8 cellular contexts compared by ENCODE assay signal in the genomic region with DNA sequence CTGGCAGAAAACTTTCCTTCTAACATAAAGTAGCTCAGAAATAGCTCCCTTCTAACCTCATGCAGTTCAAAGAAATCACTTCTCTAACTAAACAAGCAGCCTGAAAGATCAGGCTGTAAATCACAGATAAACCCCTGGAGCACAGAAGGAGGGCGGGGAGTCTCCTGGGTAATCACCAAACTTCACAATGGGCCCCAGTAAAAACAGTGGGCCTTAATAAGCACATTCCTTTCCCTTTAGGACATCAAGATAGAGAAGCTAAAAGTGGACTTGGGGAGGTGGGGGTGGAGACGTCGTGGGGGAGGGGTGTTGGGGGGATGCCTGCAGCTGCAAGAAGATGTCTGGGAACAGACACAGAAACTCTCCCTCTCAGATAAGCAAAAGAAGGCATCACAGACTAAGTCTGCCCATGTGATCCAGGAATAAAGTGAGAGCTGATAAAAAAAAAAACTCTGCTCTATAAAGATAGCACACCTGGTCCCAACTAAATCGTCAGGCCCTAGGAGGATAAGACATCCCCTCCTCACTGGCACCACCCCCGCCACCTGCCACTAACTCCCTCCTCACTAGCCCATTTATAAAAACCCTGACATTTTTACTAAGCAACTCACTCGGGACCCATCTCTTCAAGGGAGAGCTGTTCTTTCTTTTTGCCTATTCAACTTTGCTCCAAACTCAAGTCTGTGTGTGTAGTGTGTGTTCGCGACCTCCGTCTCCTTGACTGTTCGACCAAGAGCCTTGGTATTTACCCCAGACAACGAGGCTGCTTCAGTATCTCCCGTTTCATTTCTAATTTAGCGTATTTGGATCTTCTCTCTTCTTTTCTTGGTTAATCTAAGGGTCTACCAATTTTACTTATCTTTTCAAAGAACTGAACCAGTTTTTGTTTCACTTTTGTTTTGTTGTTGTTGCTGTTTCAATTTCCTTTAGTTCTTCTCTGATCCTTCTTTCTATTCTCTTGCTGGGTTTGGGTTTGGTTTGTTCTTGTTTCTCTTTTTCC. TPM values are rescaled to one million over a fixed set of nuclear protein-coding genes. Genes with fewer than 3 reads are reported as not detected.
DNase-seq lines count a peak whose midpoint lies in the region; ATAC-seq and TF ChIP-seq lines count a peak whose summit lies in the region.

No MANE protein-coding gene starts in this region.

- no peak overlapping the region for H3K27ac Mint-ChIP-seq in WTC11

- H3K4me3 Mint-ChIP-seq in WTC11: no peak overlapping the region

- peaks cover 16% of the 10 kb centered on the region for H3K9me3 Mint-ChIP-seq in WTC11

- peak; percentile 77 for DNase-seq in Daoy (ENCODE audit: low read depth)
- DNase-seq in WTC11 (ENCODE audit: low spot score): peak; percentile 50
- DNase-seq in fibroblast of the conjunctiva (ENCODE audit: low read depth): peak; percentile 85
- DNase-seq in omental fat pad (ENCODE audit: low spot score): no peak
- DNase-seq in HuH-7.5 (ENCODE audit: low spot score): no peak
- no peak for DNase-seq in SIG-M5 treated with dmso at 0.1 percent for 504 hours (lab: John Stamatoyannopoulos, UW; ENCODE audit: unreplicated experiment)

- CTCF ChIA-PET in WTC11 (lab: Charles Lee): interaction anchor here (0.6 kb wide), 1 partner anchor 736 kb away, joined by 3 read pairs; no protein-coding TSS in a partner anchor

- peaks cover 8% of the 10 kb centered on the region for H3K27me3 Mint-ChIP-seq in WTC11 (ENCODE audit: low read depth)

- peaks cover 36% of the 10 kb centered on the region for H3K4me1 Mint-ChIP-seq in WTC11

- peaks cover 6% of the 10 kb centered on the region; the same call in 1 of the 2 replicates for H3K36me3 Mint-ChIP-seq in WTC11

- ATAC-seq in HG02759 (IDR thresholded peaks at IDR 0.05; ENCODE audit: unreplicated experiment) (peak; percentile 38), WTC11 (peak; percentile 85), omental fat pad (ENCODE audit: low FRiP score) (peak; percentile 68), HG02852 (IDR thresholded peaks at IDR 0.05; ENCODE audit: unreplicated experiment) (no peak)

- TF ChIP-seq CTCF in WTC11 (IDR thresholded peaks at IDR 0.05): no peak
- no peak for TF ChIP-seq CTCF in omental fat pad (IDR thresholded peaks at IDR 0.05)

- POLR2A ChIA-PET in WTC11 (lab: Charles Lee): no interaction called here

TF ChIP-seq in WTC11, 78 proteins besides CTCF, POLR2A, EP300 and RAD21 (continues in another document):
- TF ChIP-seq NFE2L1 (CRISPR knock-in tag; IDR thresholded peaks at IDR 0.05) (no peak), TP53 (CRISPR knock-in tag; IDR thresholded peaks at IDR 0.05) (no peak), SP1 (CRISPR knock-in tag; conservative IDR thresholded peaks at IDR 0.05) (no peak), TEAD4 (CRISPR knock-in tag; IDR thresholded peaks at IDR 0.05) (no peak), MXD4 (CRISPR knock-in tag; IDR thresholded peaks at IDR 0.05; ENCODE audit: borderline replicate concordance) (no peak), JAZF1 (CRISPR knock-in tag; IDR thresholded peaks at IDR 0.05) (no peak), ETV6 (CRISPR knock-in tag; IDR thresholded peaks at IDR 0.05) (no peak), SMAD3 (CRISPR knock-in tag; IDR thresholded peaks at IDR 0.05; ENCODE audit: borderline replicate concordance) (no peak), IRF2 (CRISPR knock-in tag; IDR thresholded peaks at IDR 0.05; ENCODE audit: borderline replicate concordance, low read depth) (no peak), CREB1 (CRISPR knock-in tag; IDR thresholded peaks at IDR 0.05) (no peak), ZNF396 (CRISPR knock-in tag; IDR thresholded peaks at IDR 0.05; ENCODE audit: borderline replicate concordance) (no peak), GABPB1 (CRISPR knock-in tag; IDR thresholded peaks at IDR 0.05) (no peak), SOX15 (CRISPR knock-in tag; IDR thresholded peaks at IDR 0.05) (no peak)
- TF ChIP-seq, protein P1, sequence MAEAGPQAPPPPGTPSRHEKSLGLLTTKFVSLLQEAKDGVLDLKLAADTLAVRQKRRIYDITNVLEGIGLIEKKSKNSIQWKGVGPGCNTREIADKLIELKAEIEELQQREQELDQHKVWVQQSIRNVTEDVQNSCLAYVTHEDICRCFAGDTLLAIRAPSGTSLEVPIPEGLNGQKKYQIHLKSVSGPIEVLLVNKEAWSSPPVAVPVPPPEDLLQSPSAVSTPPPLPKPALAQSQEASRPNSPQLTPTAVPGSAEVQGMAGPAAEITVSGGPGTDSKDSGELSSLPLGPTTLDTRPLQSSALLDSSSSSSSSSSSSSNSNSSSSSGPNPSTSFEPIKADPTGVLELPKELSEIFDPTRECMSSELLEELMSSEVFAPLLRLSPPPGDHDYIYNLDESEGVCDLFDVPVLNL (CRISPR knock-in tag; IDR thresholded peaks at IDR 0.05; ENCODE audit: borderline replicate concordance, low read depth): no peak
- TF ChIP-seq, protein P2, sequence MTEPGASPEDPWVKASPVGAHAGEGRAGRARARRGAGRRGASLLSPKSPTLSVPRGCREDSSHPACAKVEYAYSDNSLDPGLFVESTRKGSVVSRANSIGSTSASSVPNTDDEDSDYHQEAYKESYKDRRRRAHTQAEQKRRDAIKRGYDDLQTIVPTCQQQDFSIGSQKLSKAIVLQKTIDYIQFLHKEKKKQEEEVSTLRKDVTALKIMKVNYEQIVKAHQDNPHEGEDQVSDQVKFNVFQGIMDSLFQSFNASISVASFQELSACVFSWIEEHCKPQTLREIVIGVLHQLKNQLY (CRISPR knock-in tag; IDR thresholded peaks at IDR 0.05): no peak
- TF ChIP-seq, protein P3, sequence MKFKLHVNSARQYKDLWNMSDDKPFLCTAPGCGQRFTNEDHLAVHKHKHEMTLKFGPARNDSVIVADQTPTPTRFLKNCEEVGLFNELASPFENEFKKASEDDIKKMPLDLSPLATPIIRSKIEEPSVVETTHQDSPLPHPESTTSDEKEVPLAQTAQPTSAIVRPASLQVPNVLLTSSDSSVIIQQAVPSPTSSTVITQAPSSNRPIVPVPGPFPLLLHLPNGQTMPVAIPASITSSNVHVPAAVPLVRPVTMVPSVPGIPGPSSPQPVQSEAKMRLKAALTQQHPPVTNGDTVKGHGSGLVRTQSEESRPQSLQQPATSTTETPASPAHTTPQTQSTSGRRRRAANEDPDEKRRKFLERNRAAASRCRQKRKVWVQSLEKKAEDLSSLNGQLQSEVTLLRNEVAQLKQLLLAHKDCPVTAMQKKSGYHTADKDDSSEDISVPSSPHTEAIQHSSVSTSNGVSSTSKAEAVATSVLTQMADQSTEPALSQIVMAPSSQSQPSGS (CRISPR knock-in tag; IDR thresholded peaks at IDR 0.05; ENCODE audit: borderline replicate concordance, low read depth): no peak
- TF ChIP-seq, protein P4, sequence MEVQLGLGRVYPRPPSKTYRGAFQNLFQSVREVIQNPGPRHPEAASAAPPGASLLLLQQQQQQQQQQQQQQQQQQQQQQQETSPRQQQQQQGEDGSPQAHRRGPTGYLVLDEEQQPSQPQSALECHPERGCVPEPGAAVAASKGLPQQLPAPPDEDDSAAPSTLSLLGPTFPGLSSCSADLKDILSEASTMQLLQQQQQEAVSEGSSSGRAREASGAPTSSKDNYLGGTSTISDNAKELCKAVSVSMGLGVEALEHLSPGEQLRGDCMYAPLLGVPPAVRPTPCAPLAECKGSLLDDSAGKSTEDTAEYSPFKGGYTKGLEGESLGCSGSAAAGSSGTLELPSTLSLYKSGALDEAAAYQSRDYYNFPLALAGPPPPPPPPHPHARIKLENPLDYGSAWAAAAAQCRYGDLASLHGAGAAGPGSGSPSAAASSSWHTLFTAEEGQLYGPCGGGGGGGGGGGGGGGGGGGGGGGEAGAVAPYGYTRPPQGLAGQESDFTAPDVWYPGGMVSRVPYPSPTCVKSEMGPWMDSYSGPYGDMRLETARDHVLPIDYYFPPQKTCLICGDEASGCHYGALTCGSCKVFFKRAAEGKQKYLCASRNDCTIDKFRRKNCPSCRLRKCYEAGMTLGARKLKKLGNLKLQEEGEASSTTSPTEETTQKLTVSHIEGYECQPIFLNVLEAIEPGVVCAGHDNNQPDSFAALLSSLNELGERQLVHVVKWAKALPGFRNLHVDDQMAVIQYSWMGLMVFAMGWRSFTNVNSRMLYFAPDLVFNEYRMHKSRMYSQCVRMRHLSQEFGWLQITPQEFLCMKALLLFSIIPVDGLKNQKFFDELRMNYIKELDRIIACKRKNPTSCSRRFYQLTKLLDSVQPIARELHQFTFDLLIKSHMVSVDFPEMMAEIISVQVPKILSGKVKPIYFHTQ (CRISPR knock-in tag; IDR thresholded peaks at IDR 0.05): no peak
- TF ChIP-seq, protein P5, sequence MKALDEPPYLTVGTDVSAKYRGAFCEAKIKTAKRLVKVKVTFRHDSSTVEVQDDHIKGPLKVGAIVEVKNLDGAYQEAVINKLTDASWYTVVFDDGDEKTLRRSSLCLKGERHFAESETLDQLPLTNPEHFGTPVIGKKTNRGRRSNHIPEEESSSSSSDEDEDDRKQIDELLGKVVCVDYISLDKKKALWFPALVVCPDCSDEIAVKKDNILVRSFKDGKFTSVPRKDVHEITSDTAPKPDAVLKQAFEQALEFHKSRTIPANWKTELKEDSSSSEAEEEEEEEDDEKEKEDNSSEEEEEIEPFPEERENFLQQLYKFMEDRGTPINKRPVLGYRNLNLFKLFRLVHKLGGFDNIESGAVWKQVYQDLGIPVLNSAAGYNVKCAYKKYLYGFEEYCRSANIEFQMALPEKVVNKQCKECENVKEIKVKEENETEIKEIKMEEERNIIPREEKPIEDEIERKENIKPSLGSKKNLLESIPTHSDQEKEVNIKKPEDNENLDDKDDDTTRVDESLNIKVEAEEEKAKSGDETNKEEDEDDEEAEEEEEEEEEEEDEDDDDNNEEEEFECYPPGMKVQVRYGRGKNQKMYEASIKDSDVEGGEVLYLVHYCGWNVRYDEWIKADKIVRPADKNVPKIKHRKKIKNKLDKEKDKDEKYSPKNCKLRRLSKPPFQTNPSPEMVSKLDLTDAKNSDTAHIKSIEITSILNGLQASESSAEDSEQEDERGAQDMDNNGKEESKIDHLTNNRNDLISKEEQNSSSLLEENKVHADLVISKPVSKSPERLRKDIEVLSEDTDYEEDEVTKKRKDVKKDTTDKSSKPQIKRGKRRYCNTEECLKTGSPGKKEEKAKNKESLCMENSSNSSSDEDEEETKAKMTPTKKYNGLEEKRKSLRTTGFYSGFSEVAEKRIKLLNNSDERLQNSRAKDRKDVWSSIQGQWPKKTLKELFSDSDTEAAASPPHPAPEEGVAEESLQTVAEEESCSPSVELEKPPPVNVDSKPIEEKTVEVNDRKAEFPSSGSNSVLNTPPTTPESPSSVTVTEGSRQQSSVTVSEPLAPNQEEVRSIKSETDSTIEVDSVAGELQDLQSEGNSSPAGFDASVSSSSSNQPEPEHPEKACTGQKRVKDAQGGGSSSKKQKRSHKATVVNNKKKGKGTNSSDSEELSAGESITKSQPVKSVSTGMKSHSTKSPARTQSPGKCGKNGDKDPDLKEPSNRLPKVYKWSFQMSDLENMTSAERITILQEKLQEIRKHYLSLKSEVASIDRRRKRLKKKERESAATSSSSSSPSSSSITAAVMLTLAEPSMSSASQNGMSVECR (CRISPR knock-in tag; IDR thresholded peaks at IDR 0.05; ENCODE audit: borderline replicate concordance): no peak

RNA-seq across cellular contexts. Expression of a gene that starts 31.7 kb away (rescaled TPM):
- 9.3 and 12.3 TPM in 2 replicates for total RNA-seq in Daoy (2014; rRNA removed; shearing (Covaris generic))
- total RNA-seq in WTC11 (2021) (12.2 to 15.6 TPM (median 13.5 TPM) in 3 replicates), omental fat pad (10 to 100 TPM in 3 of 4 donors, 1 to 10 TPM in 1; 5.5 to 12.1 (median 10.9) TPM)

Comparison
In these comparisons a context has a peak if more than half of its experiments do, and no peak if none do; other contexts are left out.
1. DNase-seq: peak in Daoy (single experiment), WTC11 (single experiment) and fibroblast of the conjunctiva (single experiment); none in omental fat pad (single experiment), HuH-7.5 (single experiment) and SIG-M5 treated with dmso at 0.1 percent for 504 hours (single experiment).